ENCODE assay signal across 15 cellular contexts in genomic region chr12:100356646-100357223, GRCh38. TPM values are rescaled to one million over a fixed set of nuclear protein-coding genes. Genes with fewer than 3 reads are reported as not detected.
DNase-seq lines count a peak whose midpoint lies in the region; ATAC-seq and TF ChIP-seq lines count a peak whose summit lies in the region.
"Had no signal": no experiment of that assay in that cellular context is flagged by ENCODE, and none has a peak within 500 bp of the region (broad histone marks: within the 10 kb centered on the region; RNA-seq: fewer than 3 reads in every experiment).

Gene SLC17A8, plus strand, starts transcription at chr12:100357074. Its CDS starts 318 bp downstream, at chr12:100357392.

- no TSS peak for BruUV-seq in Panc1 (replicated peaks; lab: Mats Ljungman, UMichigan)

- in situ Hi-C loops in Panc1 (cut with HindIII; ENCODE audit: low pct_unique_long_range_greater_than_20kb, low sequenced_read_pairs): no loop called here

- H3K27me3 ChIP-seq in Panc1 (ENCODE audit: control insufficient read depth, insufficient read depth, low read length) (peaks cover 16% of the 10 kb centered on the region), iPS-20b (ENCODE audit: insufficient read depth, low read length) (no peaks in the 10 kb centered on the region)
- H3K27me3 ChIP-seq: right lobe of liver had no signal

- no peak within 1 kb of the TSS for H3K4me3 ChIP-seq in Panc1 (ENCODE audit: low read depth in 2 of 2, low read length in 2 of 2)
- H3K4me3 ChIP-seq in iPS-20b (ENCODE audit: low read length): peak within 1 kb of the TSS; percentile 33; the same call in 1 of the 2 replicates
- H3K4me3 ChIP-seq: right lobe of liver had no signal

- POLR2A ChIA-PET in Panc1 (lab: Charles Lee): no interaction called here

- peak; percentile 73 for ATAC-seq in Panc1
- ATAC-seq in HG02840 (IDR thresholded peaks at IDR 0.05; ENCODE audit: low FRiP score, unreplicated experiment): no peak

- TF ChIP-seq CTCF in Panc1 (IDR thresholded peaks at IDR 0.05): no peak

- DNase-seq in NCI-H1105 (lab: John Stamatoyannopoulos, UW) (peak; percentile 61), Panc1 (ENCODE audit: low read depth, low spot score) (no peak), retina (peak; percentile 68), NCI-H2171 treated with DMSO at 0.1 percent for 48 hours (lab: John Stamatoyannopoulos, UW) (no peak), DMS114 treated with DMSO at 0.1 percent for 48 hours (lab: John Stamatoyannopoulos, UW; ENCODE audit: unreplicated experiment) (no peak)
- DNase-seq: activated naive CD4-positive, alpha-beta T cell treated with anti-CD3 and anti-CD28 coated beads, Interleukin-2, amount 10 ng/mL, durations not matched to agents 7 days and 5 days; Calu3; hippocampal formation; NCI-H1694; right lobe of liver had no signal

- no peak within 1 kb of the TSS for H3K27ac ChIP-seq in Panc1 (ENCODE audit: low read length)
- H3K27ac ChIP-seq in iPS-20b (ENCODE audit: low read length): no peak within 1 kb of the TSS
- H3K27ac ChIP-seq: epithelial cell of prostate, right lobe of liver had no signal

- intact Hi-C loops in Panc1 (cut with micrococcal nuclease; ENCODE audit: unreplicated experiment): no loop called here

- H3K4me1 ChIP-seq in Panc1 (ENCODE audit: control insufficient read depth, insufficient read depth, low read length): no peaks in the 10 kb centered on the region
- H3K4me1 ChIP-seq in iPS-20b (ENCODE audit: insufficient read depth, low read length): no peaks in the 10 kb centered on the region

- CTCF ChIA-PET in Panc1 (lab: Charles Lee): no interaction called here

- H3K36me3 ChIP-seq in Panc1 (ENCODE audit: control insufficient read depth, insufficient read depth, low read length): no peaks in the 10 kb centered on the region
- H3K36me3 ChIP-seq in iPS-20b (ENCODE audit: insufficient read depth, low read depth, low read length): no peaks in the 10 kb centered on the region
- H3K36me3 ChIP-seq: right lobe of liver had no signal

- H3K9ac ChIP-seq in iPS-20b (ENCODE audit: low read depth, low read length): no peak within 1 kb of the TSS; the same call in 1 of the 2 replicates

- H3K9me3 ChIP-seq in Panc1 (ENCODE audit: control insufficient read depth, insufficient read depth, low read depth, low read length): no peaks in the 10 kb centered on the region
- H3K9me3 ChIP-seq in iPS-20b (ENCODE audit: insufficient read depth, low read depth, low read length): no peaks in the 10 kb centered on the region
- H3K9me3 ChIP-seq: right lobe of liver had no signal

RNA-seq across cellular contexts. Expression of gene SLC17A8, which starts in this region (rescaled TPM):
- total RNA-seq in Panc1 (2021; ENCODE audit: unreplicated experiment): not detected
- not detected for polyA plus RNA-seq in Panc1 (2012; ENCODE audit: insufficient read length)
- total RNA-seq: Calu3, cardiac septum, RPMI7951 had no signal

Comparison
In these comparisons a context has a peak if more than half of its experiments do, and no peak if none do; other contexts are left out.
1. Peak in ATAC-seq in Panc1; RNA of the gene not detected or under 1 TPM.
2. DNase-seq: peak in NCI-H1105 (single experiment) and retina (single experiment); none in Panc1 (single experiment), NCI-H2171 treated with DMSO at 0.1 percent for 48 hours (single experiment) and DMS114 treated with DMSO at 0.1 percent for 48 hours (single experiment).